In genomic region chr13:29753593-29754485, GRCh38 we compare ENCODE assay signal across 17 cellular contexts.
DNase-seq lines count a peak whose midpoint lies in the region; ATAC-seq and TF ChIP-seq lines count a peak whose summit lies in the region.
"Had no signal": no experiment of that assay in that cellular context is flagged by ENCODE, and none has a peak within 500 bp of the region (broad histone marks: within the 10 kb centered on the region; RNA-seq: fewer than 3 reads in every experiment).

No MANE protein-coding gene starts in this region.

- H3K79me2 ChIP-seq in mesendoderm (ENCODE audit: control insufficient read depth, insufficient read depth, low read length), result no peaks in the 10 kb centered on the region

- H3K4ac ChIP-seq in mesendoderm (ENCODE audit: low read depth, low read length), result no peak overlapping the region

- WGBS in mesendoderm (ENCODE audit: extremely low coverage, insufficient coverage, low lambda C conversion rate), result no CpG with 5 or more reads among the region's 10 CpGs
- WGBS in sigmoid colon, 2 donors, result 75 to 80% methylated on average over 10 of the region's 10 CpGs
- 70 to 87% methylated on average over 3 to 10 of the region's 10 CpGs for whole genome bisulfite sequencing in transverse colon (ENCODE audit: low coverage in 1 of 2), 2 donors

- H3K4me1 ChIP-seq in CD4-positive, alpha-beta memory T cell (ENCODE audit: insufficient read depth, low read length), result peaks cover 4% of the 10 kb centered on the region
- H3K4me1 ChIP-seq in mesendoderm (ENCODE audit: control insufficient read depth, low read depth, low read length) (no peaks in the 10 kb centered on the region), sigmoid colon (peaks cover 0 to 9% (median 2%) of the 10 kb centered on the region in 4 donors), transverse colon (no peaks in the 10 kb centered on the region)
- H3K4me1 ChIP-seq in CD8-positive, alpha-beta T cell (ENCODE audit: insufficient read depth, low read length), result no peaks in the 10 kb centered on the region

- no peak overlapping the region for H2AK5ac ChIP-seq in mesendoderm (ENCODE audit: low read length)

- H3K9ac ChIP-seq in mesendoderm (ENCODE audit: low read length), result no peak overlapping the region

- no peak overlapping the region for H4K5ac ChIP-seq in mesendoderm (ENCODE audit: low read length)

- H3K27me3 ChIP-seq in CD4-positive, alpha-beta memory T cell (ENCODE audit: insufficient read depth, low read length), result no peaks in the 10 kb centered on the region
- H3K27me3 ChIP-seq in mesendoderm (ENCODE audit: insufficient read depth, low read length, poor library complexity) (no peaks in the 10 kb centered on the region), sigmoid colon (no peaks in the 10 kb centered on the region), transverse colon (no peaks in the 10 kb centered on the region)
- no peaks in the 10 kb centered on the region for H3K27me3 ChIP-seq in CD8-positive, alpha-beta T cell (ENCODE audit: insufficient read depth, low read length)
- H3K27me3 ChIP-seq: tibial artery had no signal

- no peak overlapping the region for H2BK15ac ChIP-seq in mesendoderm (replicated peaks; ENCODE audit: low read depth)

- H3K9me3 ChIP-seq in CD4-positive, alpha-beta memory T cell (ENCODE audit: control insufficient read depth in 1 of 2, low read length in 2 of 2), result no peaks in the 10 kb centered on the region
- H3K9me3 ChIP-seq in sigmoid colon (no peaks in the 10 kb centered on the region), transverse colon (no peaks in the 10 kb centered on the region)
- H3K9me3 ChIP-seq in CD8-positive, alpha-beta T cell (ENCODE audit: low read length), result no peaks in the 10 kb centered on the region
- H3K9me3 ChIP-seq: HAP-1, tibial artery had no signal

- peak overlapping the region; percentile 61 for H3K18ac ChIP-seq in mesendoderm (ENCODE audit: low read length)

- CTCF ChIA-PET in CD4-positive, alpha-beta memory T cell (lab: Charles Lee; ENCODE audit: partially characterized antibody), result interaction anchor here (1.3 to 1.9 kb wide), 2 partner anchors 17 to 245 kb away, joined by 3 to 7 read pairs; no protein-coding TSS in a partner anchor
- CTCF ChIA-PET in CD8-positive, alpha-beta T cell (lab: Charles Lee), result interaction anchor here (0.6 to 1.1 kb wide), 2 partner anchors 279 to 359 kb away, joined by 3 read pairs; no protein-coding TSS in a partner anchor

- no peaks in the 10 kb centered on the region for H3K36me3 ChIP-seq in CD4-positive, alpha-beta memory T cell (ENCODE audit: insufficient read depth, low read length)
- no peaks in the 10 kb centered on the region for H3K36me3 ChIP-seq in mesendoderm (ENCODE audit: control insufficient read depth, insufficient read depth, low read length)
- no peaks in the 10 kb centered on the region for H3K36me3 ChIP-seq in sigmoid colon
- no peaks in the 10 kb centered on the region for H3K36me3 ChIP-seq in transverse colon
- no peaks in the 10 kb centered on the region for H3K36me3 ChIP-seq in CD8-positive, alpha-beta T cell (ENCODE audit: insufficient read depth, low read length)
- H3K36me3 ChIP-seq: HAP-1, tibial artery had no signal

- no peak overlapping the region for H4K8ac ChIP-seq in mesendoderm (ENCODE audit: low read depth, low read length)

- in situ Hi-C loops in astrocyte of the spinal cord (cut with HindIII; ENCODE audit: low sequenced_read_pairs) (no loop called here), transverse colon (cut with MboI; ENCODE audit: low pct_ligation_motif_present in 1 of 4, low pct_unique_long_range_greater_than_20kb in 1 of 4, low sequenced_read_pairs in 3 of 4) (no loop called here)

- H3K4me3 Mint-ChIP-seq in CD4-positive, alpha-beta memory T cell, result no peak overlapping the region
- H3K4me3 Mint-ChIP-seq in HFFc6, result peak overlapping the region; percentile 59
- no peak overlapping the region for H3K4me3 Mint-ChIP-seq in CD8-positive, alpha-beta T cell
- H3K4me3 Mint-ChIP-seq: activated naive CD4-positive, alpha-beta T cell treated with anti-CD3 and anti-CD28 coated beads, Interleukin-2, amount 10 ng/mL, durations not matched to agents 7 days and 5 days; stimulated activated naive B cell treated with anti-CD40 and anti-IgM and Interleukin-4, amounts not matched to agents 10 μg/mL and 1 μg/mL and 100 μg/mL, for 72 hours had no signal

- intact Hi-C loops in CD4-positive, alpha-beta memory T cell (cut with micrococcal nuclease), result no loop called here
- intact Hi-C loops in sigmoid colon (cut with DNase I) (no loop called here), transverse colon (cut with DNase I; ENCODE audit: low total_unique reads) (no loop called here)
- intact Hi-C loops in CD8-positive, alpha-beta T cell (cut with DNase I, micrococcal nuclease), result no loop called here

- H3K56ac ChIP-seq in mesendoderm (ENCODE audit: low read length), result no peak overlapping the region

- no peaks in the 10 kb centered on the region for H3K36me3 Mint-ChIP-seq in CD4-positive, alpha-beta memory T cell
- no peaks in the 10 kb centered on the region for H3K36me3 Mint-ChIP-seq in HFFc6 (ENCODE audit: low read depth)
- H3K36me3 Mint-ChIP-seq in CD8-positive, alpha-beta T cell, result no peaks in the 10 kb centered on the region
- H3K36me3 Mint-ChIP-seq: activated naive CD4-positive, alpha-beta T cell treated with anti-CD3 and anti-CD28 coated beads, Interleukin-2, amount 10 ng/mL, durations not matched to agents 7 days and 5 days; stimulated activated naive B cell treated with anti-CD40 and anti-IgM and Interleukin-4, amounts not matched to agents 10 μg/mL and 1 μg/mL and 100 μg/mL, for 72 hours had no signal

- no peak for TF ChIP-seq CTCF in HFFc6 (IDR thresholded peaks at IDR 0.05)
- no peak for TF ChIP-seq CTCF in astrocyte of the spinal cord (IDR thresholded peaks at IDR 0.05; ENCODE audit: low read depth, low read length)
- TF ChIP-seq CTCF in sigmoid colon (IDR thresholded peaks at IDR 0.05), result no peak
- TF ChIP-seq CTCF in transverse colon (IDR thresholded peaks at IDR 0.05), result no peak
- TF ChIP-seq CTCF in CD8-positive, alpha-beta T cell (IDR thresholded peaks at IDR 0.05), result no peak

- no peaks in the 10 kb centered on the region for H3K79me1 ChIP-seq in mesendoderm (ENCODE audit: low read length)

- no peak overlapping the region for H3K23ac ChIP-seq in mesendoderm (ENCODE audit: low read length)

- H3K4me1 Mint-ChIP-seq in CD4-positive, alpha-beta memory T cell, result peaks cover 4 to 5% (median 5%) of the 10 kb centered on the region in 4 donors
- peaks cover 46% of the 10 kb centered on the region for H3K4me1 Mint-ChIP-seq in HFFc6 (ENCODE audit: low read depth)
- H3K4me1 Mint-ChIP-seq in CD8-positive, alpha-beta T cell (ENCODE audit: low read depth), result peaks cover 5% of the 10 kb centered on the region

- POLR2A ChIA-PET in CD4-positive, alpha-beta memory T cell (lab: Charles Lee; ENCODE audit: partially characterized antibody), result no interaction called here
- POLR2A ChIA-PET in CD8-positive, alpha-beta T cell (lab: Charles Lee), result no interaction called here

- ATAC-seq in CD8-positive, alpha-beta T cell, result no peak
- ATAC-seq: stimulated activated naive B cell treated with anti-CD40 and anti-IgM and Interleukin-4, amounts not matched to agents 10 μg/mL and 1 μg/mL and 100 μg/mL, for 72 hours had no signal

- H3K27ac ChIP-seq in CD4-positive, alpha-beta memory T cell (ENCODE audit: low read depth, low read length), result no peak overlapping the region
- H3K27ac ChIP-seq in mesendoderm (ENCODE audit: low read depth, low read length), result no peak overlapping the region
- H3K27ac ChIP-seq in sigmoid colon, result no peak overlapping the region
- H3K27ac ChIP-seq in transverse colon, result no peak overlapping the region
- H3K27ac ChIP-seq in CD8-positive, alpha-beta T cell (ENCODE audit: low read depth, low read length), result no peak overlapping the region
- H3K27ac ChIP-seq: epithelial cell of prostate, tibial artery had no signal

- H2BK5ac ChIP-seq in mesendoderm (ENCODE audit: low read length), result no peak overlapping the region

- no peak overlapping the region for H3K4me2 ChIP-seq in mesendoderm (ENCODE audit: low read length)

- H2BK120ac ChIP-seq in mesendoderm (ENCODE audit: low read depth, low read length), result no peak overlapping the region

- DNase-seq in CD4-positive, alpha-beta memory T cell, result no peak
- DNase-seq in HFFc6 (peak; percentile 40), astrocyte of the spinal cord (ENCODE audit: low read depth, low spot score) (peak; percentile 19), mesendoderm (no peak), sigmoid colon (no peak), NCI-H2227 (lab: John Stamatoyannopoulos, UW; ENCODE audit: unreplicated experiment) (no peak), transverse colon (no peak)
- DNase-seq in CD8-positive, alpha-beta T cell, result no peak
- DNase-seq: activated CD4-positive, CD25-positive, alpha-beta regulatory T cell treated with anti-CD3 and anti-CD28 coated beads, Interleukin-2, amount 50 U/mL, for 72 hours; activated naive CD4-positive, alpha-beta T cell treated with anti-CD3 and anti-CD28 coated beads, Interleukin-2, amount 10 ng/mL, durations not matched to agents 7 days and 5 days; KG1; MV-4-11; NCI-H526 treated with DMSO at 0.1 percent for 48 hours; stimulated activated naive B cell treated with anti-CD40 and anti-IgM and Interleukin-4, amounts not matched to agents 10 μg/mL and 1 μg/mL and 100 μg/mL, for 72 hours; tibial artery had no signal

- H3K27me3 Mint-ChIP-seq in CD4-positive, alpha-beta memory T cell, result peaks cover 2 to 11% of the 10 kb centered on the region in 2 donors
- peaks cover 7% of the 10 kb centered on the region for H3K27me3 Mint-ChIP-seq in HFFc6 (ENCODE audit: insufficient read depth)
- peaks cover 5% of the 10 kb centered on the region for H3K27me3 Mint-ChIP-seq in CD8-positive, alpha-beta T cell (ENCODE audit: low read depth)

- H3K4me3 ChIP-seq in CD4-positive, alpha-beta memory T cell (ENCODE audit: low read length in 2 of 2), result no peak overlapping the region
- H3K4me3 ChIP-seq in astrocyte of the spinal cord (ENCODE audit: low read depth, low read length), result no peak overlapping the region
- H3K4me3 ChIP-seq in mesendoderm (ENCODE audit: low read length), result no peak overlapping the region
- H3K4me3 ChIP-seq in sigmoid colon, result no peak overlapping the region
- H3K4me3 ChIP-seq in transverse colon, result no peak overlapping the region
- no peak overlapping the region for H3K4me3 ChIP-seq in CD8-positive, alpha-beta T cell (ENCODE audit: low read depth, low read length)
- H3K4me3 ChIP-seq: HAP-1, tibial artery had no signal

- TF ChIP-seq EP300 in sigmoid colon (IDR thresholded peaks at IDR 0.05) (no peak), transverse colon (IDR thresholded peaks at IDR 0.05; ENCODE audit: low read depth) (no peak)

- no peaks in the 10 kb centered on the region for H3K9me3 Mint-ChIP-seq in CD4-positive, alpha-beta memory T cell
- no peaks in the 10 kb centered on the region for H3K9me3 Mint-ChIP-seq in HFFc6
- H3K9me3 Mint-ChIP-seq in CD8-positive, alpha-beta T cell, result no peaks in the 10 kb centered on the region
- H3K9me3 Mint-ChIP-seq: activated naive CD4-positive, alpha-beta T cell treated with anti-CD3 and anti-CD28 coated beads, Interleukin-2, amount 10 ng/mL, durations not matched to agents 7 days and 5 days had no signal

- peak overlapping the region in 4 of 7 donors; percentile 40 to 77 (median 64) for H3K27ac Mint-ChIP-seq in CD4-positive, alpha-beta memory T cell
- peak overlapping the region; percentile 62 for H3K27ac Mint-ChIP-seq in HFFc6
- no peak overlapping the region for H3K27ac Mint-ChIP-seq in CD8-positive, alpha-beta T cell
- H3K27ac Mint-ChIP-seq: activated naive CD4-positive, alpha-beta T cell treated with anti-CD3 and anti-CD28 coated beads, Interleukin-2, amount 10 ng/mL, durations not matched to agents 7 days and 5 days had no signal

- TF ChIP-seq POLR2A in sigmoid colon (IDR thresholded peaks at IDR 0.05) (no peak), transverse colon (IDR thresholded peaks at IDR 0.05) (no peak)

Comparison
In these comparisons a context has a peak if more than half of its experiments do, and no peak if none do; other contexts are left out.
1. DNase-seq: peak in HFFc6 (single experiment) and astrocyte of the spinal cord (single experiment); none in CD4-positive, alpha-beta memory T cell (0 of 5), mesendoderm (single experiment), sigmoid colon (single experiment), NCI-H2227 (single experiment), transverse colon (single experiment) and CD8-positive, alpha-beta T cell (0 of 7).